Comparison of ENCODE assay signal across 21 cellular contexts in the genomic region with DNA sequence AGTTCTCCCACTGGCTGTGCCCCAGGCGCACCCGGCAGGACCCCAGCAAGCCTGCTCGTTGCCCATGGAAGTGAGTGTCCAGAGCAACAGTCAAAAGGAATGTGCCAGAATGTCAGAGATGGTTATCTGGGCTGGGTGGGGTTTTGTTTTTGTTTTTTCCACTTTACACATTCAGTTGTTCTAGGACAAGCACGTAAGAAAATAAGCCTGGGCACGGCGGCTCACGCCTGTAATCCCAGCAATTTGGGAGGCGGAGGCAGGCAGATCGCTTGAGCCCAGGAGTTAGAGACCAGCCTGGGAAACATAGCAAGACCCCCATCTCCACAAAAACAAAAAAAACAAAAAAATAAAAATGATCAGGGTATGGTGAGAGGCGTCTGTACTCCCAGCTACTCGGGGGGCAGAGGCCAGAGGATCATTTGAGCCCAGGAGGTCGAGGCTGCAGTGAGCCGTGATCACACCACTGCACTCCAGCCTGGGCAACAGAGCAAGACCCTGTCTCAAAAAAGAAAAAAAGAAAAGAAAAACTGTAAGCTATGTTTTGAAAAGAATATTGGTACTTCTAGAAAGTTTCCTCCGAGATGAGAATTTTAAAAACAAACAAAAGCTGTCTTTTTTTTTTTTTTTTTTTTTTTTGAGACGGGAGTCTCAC.
"Had no signal": no experiment of that assay in that cellular context is flagged by ENCODE, and none has a peak within 500 bp of the region (broad histone marks: within the 10 kb centered on the region; RNA-seq: fewer than 3 reads in every experiment).

No MANE protein-coding gene starts in this region.

- H3K27ac Mint-ChIP-seq: activated naive CD8-positive, alpha-beta T cell treated with anti-CD3 and anti-CD28 coated beads for 36 hours; T-cell had no signal

- ATAC-seq: activated CD4-positive, CD25-positive, alpha-beta regulatory T cell treated with anti-CD3 and anti-CD28 coated beads, Interleukin-2, amount 50 U/mL, for 24 hours; activated T-cell treated with anti-CD3 and anti-CD28 coated beads, Interleukin-2, amount 50 U/mL, for 4 hours; PC-3; T-cell had no signal

- H3K27ac ChIP-seq: adrenal gland, SK-N-MC had no signal

- H3K27me3 Mint-ChIP-seq: activated naive CD8-positive, alpha-beta T cell treated with anti-CD3 and anti-CD28 coated beads for 36 hours; T-cell had no signal

- H3K9me3 ChIP-seq: adrenal gland had no signal

- DNase-seq: activated CD4-positive, alpha-beta T cell treated with anti-CD3 and anti-CD28 coated beads for 4 hours; activated CD4-positive, alpha-beta T cell treated with anti-CD3 and anti-CD28 coated beads, Interleukin-2, amount 50 U/mL, for 4 hours; activated CD8-positive, alpha-beta memory T cell treated with anti-CD3 and anti-CD28 coated beads for 24 hours; activated effector memory CD4-positive, alpha-beta T cell treated with anti-CD3 and anti-CD28 coated beads, Interleukin-2, amount 50 U/mL, for 16 hours; activated naive CD4-positive, alpha-beta T cell treated with Interleukin-2 at 50 U/mL for 16 hours; activated naive CD8-positive, alpha-beta T cell treated with anti-CD3 and anti-CD28 coated beads for 36 hours; activated T-cell treated with anti-CD3 and anti-CD28 coated beads, Interleukin-2, amount 50 U/mL, for 4 hours; adrenal gland; anterior cingulate cortex; cerebellar nuclear complex; KG1; NCI-H1048; NCI-H146; NCI-H187 treated with DMSO at 0.1 percent for 48 hours; NCI-H2081 treated with DMSO at 0.1 percent for 48 hours; NCI-H2227 treated with DMSO at 0.1 percent for 48 hours; NCI-H526; PC-3; T-cell had no signal

- H3K4me3 Mint-ChIP-seq: activated naive CD8-positive, alpha-beta T cell treated with anti-CD3 and anti-CD28 coated beads for 36 hours; activated T-cell treated with anti-CD3 and anti-CD28 coated beads, Interleukin-2, amount 50 U/mL, for 4 hours; T-cell had no signal

- H3K4me3 ChIP-seq: adrenal gland, SK-N-MC had no signal

- H3K9me3 Mint-ChIP-seq: activated naive CD8-positive, alpha-beta T cell treated with anti-CD3 and anti-CD28 coated beads for 36 hours; activated T-cell treated with anti-CD3 and anti-CD28 coated beads, Interleukin-2, amount 50 U/mL, for 4 hours; T-cell had no signal
